Comparison of ENCODE assay signal across 8 cellular contexts in the genomic region with DNA sequence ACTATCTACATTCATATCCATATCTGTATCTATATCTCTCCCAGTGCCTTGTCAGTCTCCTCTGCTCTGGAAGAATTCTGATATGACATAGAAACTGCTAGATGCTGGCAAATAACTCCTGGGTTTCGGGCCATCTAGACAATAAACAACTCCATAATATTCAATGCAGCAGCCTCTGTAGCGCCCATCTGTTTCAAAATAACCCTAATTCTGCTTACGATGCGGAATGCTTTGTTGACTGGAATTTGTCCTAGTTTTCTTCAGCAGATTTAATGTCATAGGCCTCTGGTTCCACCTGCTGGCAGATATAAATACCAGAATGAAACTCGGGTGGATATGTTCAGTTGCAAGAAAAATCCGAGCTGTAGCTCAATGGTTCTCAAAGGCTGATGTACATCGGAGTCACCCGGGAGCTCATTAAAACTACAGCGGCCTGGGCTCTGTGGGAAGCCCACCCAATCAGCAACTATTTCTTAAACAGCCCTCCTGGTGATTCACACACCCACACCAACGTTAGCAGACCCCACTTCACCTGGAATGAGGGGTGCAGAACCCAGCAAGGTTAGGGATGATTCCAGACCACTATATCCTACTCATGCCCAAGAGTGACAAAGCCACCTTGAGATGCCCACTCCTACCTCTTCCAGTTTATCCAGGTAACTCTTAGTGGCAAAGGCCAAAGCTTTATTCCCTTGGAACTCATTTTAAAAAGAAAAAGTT.
DNase-seq lines count a peak whose midpoint lies in the region; ATAC-seq and TF ChIP-seq lines count a peak whose summit lies in the region.

No MANE protein-coding gene starts in this region.

- H3K4me3 ChIP-seq in H7 (ENCODE audit: insufficient read depth, low read depth, low read length), result no peak overlapping the region
- H3K4me3 ChIP-seq in esophagus muscularis mucosa, result no peak overlapping the region

- peak; percentile 75 to 78 (median 76) for TF ChIP-seq CTCF in esophagus muscularis mucosa (IDR thresholded peaks at IDR 0.05)

- no peaks in the 10 kb centered on the region for H3K27me3 Mint-ChIP-seq in naive B cell

- peaks cover 0 to 10% of the 10 kb centered on the region in 2 donors for H3K36me3 Mint-ChIP-seq in naive B cell

- WGBS in esophagus muscularis mucosa, result 31% methylated on average over 10 of the region's 10 CpGs

- intact Hi-C loops in esophagus muscularis mucosa (cut with DNase I), result loop anchor here (2.0 to 10.0 kb wide), 2 partner anchors 151 to 185 kb away; partner anchors contain the start of gene RHBDD1

- peak; percentile 34 to 46 for ATAC-seq in naive B cell (ENCODE audit: low read depth in 2 of 2)
- no peak for ATAC-seq in HG03469 (IDR thresholded peaks at IDR 0.05; ENCODE audit: unreplicated experiment)

- DNase-seq in activated T-cell treated with anti-CD3 and anti-CD28 coated beads, Interleukin-2, amount 50 U/mL, for 48 hours, result peak; percentile 23 to 30
- DNase-seq in activated T-cell treated with anti-CD3 and anti-CD28 coated beads, Interleukin-2, amount 50 U/mL, for 1 hour, result no peak
- DNase-seq in H7 (peak; percentile 41), NCI-H1092 (lab: John Stamatoyannopoulos, UW) (peak; percentile 9), SW480 (ENCODE audit: low spot score) (peak; percentile 46), esophagus muscularis mucosa (ENCODE audit: extremely low spot score) (no peak), naive B cell (peak; percentile 38)

- peak overlapping the region in 2 of 4 donors; percentile 0 to 27 for H3K27ac ChIP-seq in esophagus muscularis mucosa (replicated peaks in 1 of 4)

- TF ChIP-seq POLR2A in esophagus muscularis mucosa (IDR thresholded peaks at IDR 0.05; ENCODE audit: low read depth), result no peak

- peaks cover 6 to 15% (median 13%) of the 10 kb centered on the region in 4 donors for H3K4me1 ChIP-seq in esophagus muscularis mucosa

- no peaks in the 10 kb centered on the region for H3K36me3 ChIP-seq in H7 (replicated peaks; ENCODE audit: control insufficient read depth, insufficient read depth, low read length)
- H3K36me3 ChIP-seq in esophagus muscularis mucosa, result peaks cover 0 to 5% (median 0%) of the 10 kb centered on the region in 4 donors

- TF ChIP-seq EP300 in esophagus muscularis mucosa (IDR thresholded peaks at IDR 0.05), result no peak

- peak overlapping the region in 2 of 8 donors; percentile 10 to 52 for H3K4me3 Mint-ChIP-seq in naive B cell

- H3K9me3 Mint-ChIP-seq in naive B cell, result no peaks in the 10 kb centered on the region

- H3K27me3 ChIP-seq in H7 (ENCODE audit: control insufficient read depth, insufficient read depth, low read length) (no peaks in the 10 kb centered on the region), esophagus muscularis mucosa (no peaks in the 10 kb centered on the region)

- peak overlapping the region in 3 of 6 donors; percentile 57 to 86 (median 77) for H3K27ac Mint-ChIP-seq in naive B cell

- no peaks in the 10 kb centered on the region for H3K9me3 ChIP-seq in esophagus muscularis mucosa

- peaks cover 20 to 25% (median 23%) of the 10 kb centered on the region in 3 donors for H3K4me1 Mint-ChIP-seq in naive B cell

Comparison
In these comparisons a context has a peak if more than half of its experiments do, and no peak if none do; other contexts are left out.
1. DNase-seq: peak in activated T-cell treated with anti-CD3 and anti-CD28 coated beads, Interleukin-2, amount 50 U/mL, for 48 hours (2 of 2), H7 (single experiment), NCI-H1092 (single experiment), SW480 (single experiment) and naive B cell (single experiment); none in activated T-cell treated with anti-CD3 and anti-CD28 coated beads, Interleukin-2, amount 50 U/mL, for 1 hour (single experiment) and esophagus muscularis mucosa (single experiment).